Comparison of ENCODE assay signal across 35 cellular contexts in the genomic region with DNA sequence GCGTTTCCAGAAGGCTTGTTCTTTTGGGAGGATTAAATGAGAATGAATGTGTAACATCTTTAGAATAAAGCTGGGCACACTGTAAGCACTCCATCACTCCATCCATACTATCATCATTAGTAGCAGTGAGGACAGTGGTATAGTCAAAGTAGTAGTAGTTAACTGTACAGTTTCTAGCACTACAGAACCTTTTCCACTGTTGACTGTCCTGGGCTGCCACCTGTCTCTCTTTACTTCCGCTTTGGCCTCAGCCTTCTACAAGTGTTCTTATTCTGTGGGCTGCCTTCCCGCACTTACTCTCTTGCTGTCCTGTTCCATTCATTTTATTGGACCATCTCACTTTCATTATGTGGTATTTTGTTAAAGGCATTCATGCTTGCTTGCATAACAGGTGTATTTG. TPM values are rescaled to one million over a fixed set of nuclear protein-coding genes. Genes with fewer than 3 reads are reported as not detected.
DNase-seq lines count a peak whose midpoint lies in the region; ATAC-seq and TF ChIP-seq lines count a peak whose summit lies in the region.
"Had no signal": no experiment of that assay in that cellular context is flagged by ENCODE, and none has a peak within 500 bp of the region (broad histone marks: within the 10 kb centered on the region; RNA-seq: fewer than 3 reads in every experiment).

No MANE protein-coding gene starts in this region.

- peak; percentile 56 for ATAC-seq in GM21360 (IDR thresholded peaks at IDR 0.05; ENCODE audit: unreplicated experiment)
- ATAC-seq in HG03025 (IDR thresholded peaks at IDR 0.05; ENCODE audit: low FRiP score, unreplicated experiment), result peak; percentile 53
- peak; percentile 29 for ATAC-seq in left colon
- ATAC-seq in sciatic nerve, result no peak
- ATAC-seq: gastrocnemius medialis; natural killer cell treated with Interleukin-12 subunit alpha and Interleukin-12 subunit beta and Interleukin-15 and Interleukin-18, amount 100 ng/mL, for 72 hours; stimulated activated naive CD8-positive, alpha-beta T cell treated with anti-CD3 and anti-CD28 coated beads, Interleukin-15, amount 100 ng/mL, for 72 hours; T-cell had no signal

- DNase-seq in GM13977 (ENCODE audit: low spot score) (peak; percentile 30), left colon (peak; percentile 38 to 61), NCI-H2081 (lab: John Stamatoyannopoulos, UW) (no peak), uterus (no peak), sciatic nerve (ENCODE audit: low spot score) (no peak), glomerular visceral epithelial cell (ENCODE audit: extremely low spot score) (no peak)
- DNase-seq: activated CD4-positive, alpha-beta T cell treated with anti-CD3 and anti-CD28 coated beads, Interleukin-2, amount 10 ng/mL, durations not matched to agents 24 days and 14 days; activated effector memory CD4-positive, alpha-beta T cell treated with anti-CD3 and anti-CD28 coated beads, Interleukin-2, amount 50 U/mL, for 16 hours; activated naive CD8-positive, alpha-beta T cell treated with anti-CD3 and anti-CD28 coated beads, Interleukin-2, amount 10 ng/mL, durations not matched to agents 7 days and 5 days; activated T-cell treated with anti-CD3 and anti-CD28 coated beads, Interleukin-2, amount 50 U/mL, for 1 hour; AML-193; CD4-positive, alpha-beta T cell; effector CD4-positive, alpha-beta T cell; gastrocnemius medialis; H9; NCI-H1417 treated with DMSO at 0.1 percent for 48 hours; NCI-H2107; occipital lobe; RPMI8226; sigmoid colon; stimulated activated CD4-positive, alpha-beta T cell treated with anti-CD3 and anti-CD28 coated beads, Interleukin-12 subunit alpha, Interleukin-12 subunit beta, amount 100 ng/mL, for 4 hours; stimulated activated CD4-positive, alpha-beta T cell treated with anti-CD3 and anti-CD28 coated beads, Interleukin-2, amount 100 ng/mL, for 48 hours; stimulated activated naive CD8-positive, alpha-beta T cell treated with anti-CD3 and anti-CD28 coated beads, Interleukin-15, amount 100 ng/mL, for 72 hours; T-cell had no signal

- peaks cover 0 to 8% of the 10 kb centered on the region in 2 donors for H3K4me1 ChIP-seq in uterus
- H3K4me1 ChIP-seq: prostate gland, SJCRH30 had no signal

- TF ChIP-seq POLR2A in uterus (IDR thresholded peaks at IDR 0.05), result no peak

- no peaks in the 10 kb centered on the region for H3K36me3 ChIP-seq in uterus
- H3K36me3 ChIP-seq: ascending aorta, gastrocnemius medialis, prostate gland, sigmoid colon, SJCRH30 had no signal

- H3K27me3 ChIP-seq in uterus, result peaks cover 0 to 3% of the 10 kb centered on the region in 2 donors
- H3K27me3 ChIP-seq: ascending aorta, gastrocnemius medialis had no signal

- intact Hi-C loops in left colon (cut with DNase I, micrococcal nuclease) (no loop called here), uterus (cut with DNase I; ENCODE audit: low total_unique reads) (no loop called here), sciatic nerve (cut with DNase I) (no loop called here)

- no peaks in the 10 kb centered on the region for H3K9me3 ChIP-seq in uterus
- H3K9me3 ChIP-seq: ascending aorta, gastrocnemius medialis, prostate gland, sigmoid colon, SJCRH30 had no signal

- in situ Hi-C loops in GM13977 (cut with MboI; ENCODE audit: low pct_unique_long_range_greater_than_20kb, low sequenced_read_pairs, unreplicated experiment), result no loop called here

- H3K4me3 ChIP-seq in uterus, result no peak overlapping the region
- H3K4me3 ChIP-seq: ascending aorta, gastrocnemius medialis, hepatocyte, lung, prostate gland, sigmoid colon, SJCRH30 had no signal

- H3K27ac ChIP-seq in uterus, result no peak overlapping the region
- H3K27ac ChIP-seq: ascending aorta, gastrocnemius medialis, hepatocyte, sigmoid colon, SJCRH30 had no signal

- TF ChIP-seq CTCF in GM13977 (IDR thresholded peaks at IDR 0.05; ENCODE audit: extremely low read depth, insufficient read depth, missing control alignments) (no peak), uterus (IDR thresholded peaks at IDR 0.05) (no peak)

RNA-seq across cellular contexts. Expression of a gene that starts 3.3 kb away (rescaled TPM):
- total RNA-seq in left colon, result 10 to 100 TPM; 75.2 to 81.1 TPM
- total RNA-seq in uterus, result under 1 TPM in 3 of 4 donors, not detected in 1; under 0.01 to 0.29 (median 0.21) TPM
- total RNA-seq in sciatic nerve, result not detected
- total RNA-seq: A673; activated CD4-positive, alpha-beta T cell treated with anti-CD3 and anti-CD28 coated beads, Interleukin-2, amount 10 ng/mL, durations not matched to agents 24 days and 14 days; activated CD8-positive, alpha-beta memory T cell treated with anti-CD3 and anti-CD28 coated beads for 36 hours; activated naive CD8-positive, alpha-beta T cell treated with anti-CD3 and anti-CD28 coated beads, Interleukin-2, amount 10 ng/mL, durations not matched to agents 7 days and 5 days; ascending aorta; CD4-positive, alpha-beta T cell; fibroblast of lung; natural killer cell treated with Interleukin-12 subunit alpha and Interleukin-12 subunit beta and Interleukin-15 and Interleukin-18, amount 100 ng/mL, for 72 hours; T-cell had no signal

Comparison
In these comparisons a context has a peak if more than half of its experiments do, and no peak if none do; other contexts are left out.
1. DNase-seq: peak in GM13977 (single experiment) and left colon (2 of 2); none in NCI-H2081 (0 of 2), uterus (0 of 2), sciatic nerve (single experiment) and glomerular visceral epithelial cell (single experiment).
2. RNA of a gene that starts 3.3 kb away (total RNA-seq): 75.2 to 81.1 TPM in left colon; under 0.01 to 0.29 TPM in uterus and not detected in sciatic nerve (single experiment); every median in the first group is over 10 times any median in the second.